ENCODE assay signal across 20 cellular contexts in genomic region chr17:6376901-6377300, GRCh38. TPM values are rescaled to one million over a fixed set of nuclear protein-coding genes. Genes with fewer than 3 reads are reported as not detected.
DNase-seq lines count a peak whose midpoint lies in the region; ATAC-seq, FAIRE-seq and TF ChIP-seq lines count a peak whose summit lies in the region.
"Had no signal": no experiment of that assay in that cellular context is flagged by ENCODE, and none has a peak within 500 bp of the region (broad histone marks: within the 10 kb centered on the region; RNA-seq: fewer than 3 reads in every experiment).

No MANE protein-coding gene starts in this region.

- TF ChIP-seq CTCF in GM23338 (conservative IDR thresholded peaks at IDR 0.05; ENCODE audit: low read depth in 2 of 2) = no peak
- no peak for TF ChIP-seq CTCF in astrocyte (IDR thresholded peaks at IDR 0.05; ENCODE audit: insufficient read depth, low read depth, low read length)
- TF ChIP-seq CTCF in endodermal cell (conservative IDR thresholded peaks at IDR 0.05) = no peak
- no peak for TF ChIP-seq CTCF in neural crest cell (conservative IDR thresholded peaks at IDR 0.05)

- H3K27me3 Mint-ChIP-seq in GM23338 (ENCODE audit: insufficient read depth, low read depth, poor library complexity) (no peaks in the 10 kb centered on the region), astrocyte (ENCODE audit: low read depth, unreplicated experiment) (no peaks in the 10 kb centered on the region), endodermal cell (ENCODE audit: insufficient read depth) (peaks cover 6% of the 10 kb centered on the region), neural crest cell (ENCODE audit: low read depth) (peaks cover 5% of the 10 kb centered on the region)

- DNase-seq in GM23338 (ENCODE audit: low spot score) (peak; percentile 19), astrocyte (ENCODE audit: low read depth) (no peak), endodermal cell (no peak), neural crest cell (ENCODE audit: low read depth, low spot score) (peak; percentile 18), NCI-H1694 treated with DMSO at 0.1 percent for 48 hours (lab: John Stamatoyannopoulos, UW) (no peak), AML-193 (lab: John Stamatoyannopoulos, UW) (no peak)
- DNase-seq: DMS79 treated with DMSO at 0.1 percent for 48 hours; HCEC 1CT; NCI-H1092 treated with DMSO at 0.1 percent for 48 hours; NCI-H2081 treated with DMSO at 0.1 percent for 48 hours; NCI-H510A; NCI-H748 treated with DMSO at 0.1 percent for 48 hours; NK-92 treated with Interleukin-12 subunit alpha and Interleukin-12 subunit beta, amount 100 ng/mL, for 24 hours; Right ventricle myocardium superior had no signal

- H3K4me3 ChIP-seq in GM23338 (no peak overlapping the region), astrocyte (ENCODE audit: insufficient read depth, low read depth, low read length) (no peak overlapping the region), endodermal cell (ENCODE audit: low read length) (no peak overlapping the region)

- no peak overlapping the region for H3K9ac ChIP-seq in astrocyte (ENCODE audit: low read length)
- H3K9ac ChIP-seq in endodermal cell (ENCODE audit: extremely low read depth, low read length, poor library complexity, severe bottlenecking) = no peak overlapping the region

- FAIRE-seq in astrocyte (lab: Jason Lieb, UNC) = no peak

- H3K9me2 ChIP-seq in GM23338 (ENCODE audit: insufficient read depth) = 0 out of 2 replicates have a peak, but pooled peaks cover 4% of the 10 kb centered on the region

- H3K9me3 Mint-ChIP-seq in GM23338 (peaks cover 10% of the 10 kb centered on the region; the same call in 2 of the 3 replicates), astrocyte (ENCODE audit: unreplicated experiment) (peaks cover 2% of the 10 kb centered on the region), endodermal cell (no peaks in the 10 kb centered on the region), neural crest cell (peaks cover 3% of the 10 kb centered on the region)

- no peaks in the 10 kb centered on the region for H4K20me1 ChIP-seq in GM23338 (replicated peaks; ENCODE audit: insufficient read depth)
- H4K20me1 ChIP-seq in astrocyte (ENCODE audit: insufficient read depth, low read length) = no peaks in the 10 kb centered on the region

- H3K27me3 ChIP-seq in GM23338 (ENCODE audit: insufficient read depth) (no peaks in the 10 kb centered on the region), astrocyte (ENCODE audit: insufficient read depth, low read length) (peaks cover 6% of the 10 kb centered on the region), endodermal cell (ENCODE audit: control insufficient read depth, insufficient read depth, low read length, poor library complexity, severe bottlenecking) (peaks cover 8% of the 10 kb centered on the region)

- H3K27ac ChIP-seq in GM23338 (ENCODE audit: low read depth) = no peak overlapping the region
- H3K27ac ChIP-seq in astrocyte (ENCODE audit: low read depth, low read length) = no peak overlapping the region
- H3K27ac ChIP-seq in endodermal cell (ENCODE audit: low read depth, low read length) = peak overlapping the region; percentile 66
- H3K27ac ChIP-seq: C4-2B had no signal

- H3K4me1 Mint-ChIP-seq in GM23338 (peaks cover 22% of the 10 kb centered on the region), astrocyte (ENCODE audit: low read depth, unreplicated experiment) (peaks cover 18% of the 10 kb centered on the region), endodermal cell (peaks cover 4% of the 10 kb centered on the region), neural crest cell (peaks cover 31% of the 10 kb centered on the region)

- H3K36me3 Mint-ChIP-seq in GM23338 (ENCODE audit: low read depth) = no peaks in the 10 kb centered on the region
- H3K36me3 Mint-ChIP-seq in astrocyte (ENCODE audit: low read depth, unreplicated experiment) = no peaks in the 10 kb centered on the region
- no peaks in the 10 kb centered on the region for H3K36me3 Mint-ChIP-seq in endodermal cell (ENCODE audit: low read depth)
- H3K36me3 Mint-ChIP-seq in neural crest cell (ENCODE audit: low read depth) = no peaks in the 10 kb centered on the region

- peak overlapping the region; percentile 93 for H2AFZ ChIP-seq in GM23338
- H2AFZ ChIP-seq in astrocyte (ENCODE audit: low read depth, low read length) = no peak overlapping the region

- H3F3A ChIP-seq in GM23338 (replicated peaks; ENCODE audit: low read depth) = no peaks in the 10 kb centered on the region

- H3K4me2 ChIP-seq in GM23338 (no peak overlapping the region), astrocyte (ENCODE audit: low read length) (peak overlapping the region; percentile 18)

- H3K9me3 ChIP-seq in astrocyte (ENCODE audit: insufficient read depth, low read depth, low read length) (no peaks in the 10 kb centered on the region), endodermal cell (ENCODE audit: control insufficient read depth, low read length) (peaks cover 15% of the 10 kb centered on the region)

- ATAC-seq in GM23338 = peak; percentile 47
- ATAC-seq in activated CD4-positive, CD25-positive, alpha-beta regulatory T cell treated with anti-CD3 and anti-CD28 coated beads, Interleukin-2, amount 50 U/mL, for 24 hours = no peak
- ATAC-seq in GM21515 (IDR thresholded peaks at IDR 0.05; ENCODE audit: unreplicated experiment) = no peak

- H3K4me1 ChIP-seq in GM23338 (ENCODE audit: insufficient read depth) (peaks cover 20% of the 10 kb centered on the region), astrocyte (ENCODE audit: insufficient read depth, low read length) (peaks cover 12% of the 10 kb centered on the region), endodermal cell (ENCODE audit: control insufficient read depth, insufficient read depth, low read length) (no peaks in the 10 kb centered on the region)

- H3K79me2 ChIP-seq in GM23338 (replicated peaks; ENCODE audit: insufficient read depth) (no peaks in the 10 kb centered on the region), astrocyte (ENCODE audit: insufficient read depth, low read length) (no peaks in the 10 kb centered on the region)

- WGBS in endodermal cell (ENCODE audit: insufficient coverage in 1 of 2, insufficient read length in 1 of 2), 2 experiments = 49 to 71% methylated on average over 10 to 11 of the region's 11 CpGs

- H3K27ac Mint-ChIP-seq in GM23338 (no peak overlapping the region), astrocyte (ENCODE audit: unreplicated experiment) (peak overlapping the region; percentile 34), endodermal cell (no peak overlapping the region), neural crest cell (ENCODE audit: unreplicated experiment) (no peak overlapping the region)

- H3K4me3 Mint-ChIP-seq in GM23338 (no peak overlapping the region), astrocyte (ENCODE audit: unreplicated experiment) (no peak overlapping the region), endodermal cell (no peak overlapping the region), neural crest cell (peak overlapping the region; percentile 39)

- H3K36me3 ChIP-seq in GM23338 (ENCODE audit: insufficient read depth) (no peaks in the 10 kb centered on the region), astrocyte (ENCODE audit: insufficient read depth, low read length) (no peaks in the 10 kb centered on the region), endodermal cell (ENCODE audit: control insufficient read depth, insufficient read depth, low read length) (no peaks in the 10 kb centered on the region)

TF ChIP-seq in GM23338, 12 proteins besides CTCF, POLR2A, EP300 and RAD21 (continues in another document):
- TF ChIP-seq EZH2 (IDR thresholded peaks at IDR 0.05; ENCODE audit: low read depth, unreplicated experiment) (no peak), JUNB (IDR thresholded peaks at IDR 0.05; ENCODE audit: unreplicated experiment) (no peak)

RNA-seq across cellular contexts. Expression of gene AIPL1, which starts 58.0 kb away (rescaled TPM):
- 0.17 and 0.43 TPM in 2 replicates for total RNA-seq in GM23338 (2014; rRNA removed; shearing (Covaris generic))
- 0.24 and 0.30 TPM in 2 replicates for polyA plus RNA-seq in GM23338 (2016; fragmentation: Nextera tagmentation; extraction: Ambion mirVana)
- total RNA-seq in astrocyte (not detected in 2 replicates), endodermal cell (not detected), neural crest cell (not detected in 2 replicates)
- 0.28 TPM for polyA plus RNA-seq in endodermal cell (2013, experiment 1 of 2)
- 0.21 TPM for polyA plus RNA-seq in endodermal cell (2013, experiment 2 of 2)
- total RNA-seq: A673, LHCN-M2, OCI-LY7, Right ventricle myocardium superior had no signal

Comparison
In these comparisons a context has a peak if more than half of its experiments do, and no peak if none do; other contexts are left out.
1. DNase-seq: peak in GM23338 (single experiment) and neural crest cell (single experiment); none in astrocyte (single experiment), endodermal cell (single experiment), NCI-H1694 treated with DMSO at 0.1 percent for 48 hours (single experiment) and AML-193 (0 of 2).